ENCODE assay signal across 8 cellular contexts in genomic region chr19:47020992-47021496, GRCh38. TPM values are rescaled to one million over a fixed set of nuclear protein-coding genes. Genes with fewer than 3 reads are reported as not detected.
DNase-seq lines count a peak whose midpoint lies in the region; ATAC-seq and TF ChIP-seq lines count a peak whose summit lies in the region.

No MANE protein-coding gene starts in this region.

- H3K27me3 Mint-ChIP-seq in activated T-cell treated with anti-CD3 and anti-CD28 coated beads, Interleukin-2, amount 50 U/mL, for 4 hours (ENCODE audit: low read depth), result peaks cover 57% of the 10 kb centered on the region
- peaks cover 55% of the 10 kb centered on the region for H3K27me3 Mint-ChIP-seq in activated naive CD8-positive, alpha-beta T cell treated with anti-CD3 and anti-CD28 coated beads, Interleukin-2, amount 10 ng/mL, durations not matched to agents 7 days and 5 days

- H3K9me3 ChIP-seq in iPS-18c (ENCODE audit: control insufficient read depth, insufficient read depth, low read length) (peaks cover 2% of the 10 kb centered on the region), tibial artery (no peaks in the 10 kb centered on the region)

- peak overlapping the region; percentile 48 for H3K4me3 Mint-ChIP-seq in activated T-cell treated with anti-CD3 and anti-CD28 coated beads, Interleukin-2, amount 50 U/mL, for 4 hours
- H3K4me3 Mint-ChIP-seq in activated naive CD8-positive, alpha-beta T cell treated with anti-CD3 and anti-CD28 coated beads, Interleukin-2, amount 10 ng/mL, durations not matched to agents 7 days and 5 days, result peak overlapping the region; percentile 22

- H3K27me3 ChIP-seq in tibial artery, result peaks cover 0 to 56% of the 10 kb centered on the region in 2 donors

- H3K9me3 Mint-ChIP-seq in activated T-cell treated with anti-CD3 and anti-CD28 coated beads, Interleukin-2, amount 50 U/mL, for 4 hours, result no peaks in the 10 kb centered on the region
- H3K9me3 Mint-ChIP-seq in activated naive CD8-positive, alpha-beta T cell treated with anti-CD3 and anti-CD28 coated beads, Interleukin-2, amount 10 ng/mL, durations not matched to agents 7 days and 5 days, result no peaks in the 10 kb centered on the region

- intact Hi-C loops in tibial artery (cut with DNase I; ENCODE audit: low total_unique reads), result loop anchor here (10.0 kb wide), 1 partner anchor 104 kb away; no protein-coding TSS in a partner anchor

- H3K27ac ChIP-seq in tibial artery, result no peak overlapping the region

- H3K4me1 ChIP-seq in tibial artery, result peaks cover 0 to 46% (median 30%) of the 10 kb centered on the region in 4 donors

- H3K4me1 Mint-ChIP-seq in activated T-cell treated with anti-CD3 and anti-CD28 coated beads, Interleukin-2, amount 50 U/mL, for 4 hours (ENCODE audit: low read depth), result peaks cover 14% of the 10 kb centered on the region
- H3K4me1 Mint-ChIP-seq in activated naive CD8-positive, alpha-beta T cell treated with anti-CD3 and anti-CD28 coated beads, Interleukin-2, amount 10 ng/mL, durations not matched to agents 7 days and 5 days, result peaks cover 6% of the 10 kb centered on the region

- ATAC-seq in activated T-cell treated with anti-CD3 and anti-CD28 coated beads, Interleukin-2, amount 50 U/mL, for 4 hours, result no peak
- ATAC-seq in activated naive CD8-positive, alpha-beta T cell treated with anti-CD3 and anti-CD28 coated beads, Interleukin-2, amount 10 ng/mL, durations not matched to agents 7 days and 5 days (ENCODE audit: low read depth), result no peak
- no peak for ATAC-seq in HG03175 (IDR thresholded peaks at IDR 0.05; ENCODE audit: unreplicated experiment)
- no peak for ATAC-seq in HG02571 (IDR thresholded peaks at IDR 0.05; ENCODE audit: unreplicated experiment)

- no peaks in the 10 kb centered on the region for H3K36me3 Mint-ChIP-seq in activated T-cell treated with anti-CD3 and anti-CD28 coated beads, Interleukin-2, amount 50 U/mL, for 4 hours (ENCODE audit: insufficient read depth)
- H3K36me3 Mint-ChIP-seq in activated naive CD8-positive, alpha-beta T cell treated with anti-CD3 and anti-CD28 coated beads, Interleukin-2, amount 10 ng/mL, durations not matched to agents 7 days and 5 days, result no peaks in the 10 kb centered on the region

- no peaks in the 10 kb centered on the region for H3K36me3 ChIP-seq in tibial artery

- POLR2A ChIA-PET in activated naive CD8-positive, alpha-beta T cell treated with anti-CD3 and anti-CD28 coated beads, Interleukin-2, amount 10 ng/mL, durations not matched to agents 7 days and 5 days (lab: Charles Lee), result interaction anchor here (0.7 kb wide), 1 partner anchor 487 kb away, joined by 5 read pairs; no protein-coding TSS in a partner anchor

- no peak for TF ChIP-seq CTCF in tibial artery (IDR thresholded peaks at IDR 0.05)

- no peak for DNase-seq in activated T-cell treated with anti-CD3 and anti-CD28 coated beads, Interleukin-2, amount 50 U/mL, for 4 hours
- no peak for DNase-seq in activated T-cell treated with anti-CD3 and anti-CD28 coated beads, Interleukin-2, amount 50 U/mL, for 1 hour
- DNase-seq in activated naive CD8-positive, alpha-beta T cell treated with anti-CD3 and anti-CD28 coated beads, Interleukin-2, amount 10 ng/mL, durations not matched to agents 7 days and 5 days, result no peak
- DNase-seq in tibial artery (no peak), cerebellum (ENCODE audit: low spot score) (no peak)

- H3K27ac Mint-ChIP-seq in activated naive CD8-positive, alpha-beta T cell treated with anti-CD3 and anti-CD28 coated beads, Interleukin-2, amount 10 ng/mL, durations not matched to agents 7 days and 5 days, result peak overlapping the region; percentile 38

- H3K4me3 ChIP-seq in iPS-18c (ENCODE audit: insufficient read depth, low read depth, low read length) (peak overlapping the region; percentile 42), tibial artery (peak overlapping the region; percentile 17 to 43)

RNA-seq across cellular contexts. Expression of gene NPAS1, which starts 1.4 kb away (rescaled TPM):
- under 1 TPM in 1 of 3 donors, not detected in 2; 0.14 TPM for total RNA-seq in activated T-cell treated with anti-CD3 and anti-CD28 coated beads, Interleukin-2, amount 50 U/mL, for 4 hours
- total RNA-seq in activated naive CD8-positive, alpha-beta T cell treated with anti-CD3 and anti-CD28 coated beads, Interleukin-2, amount 10 ng/mL, durations not matched to agents 7 days and 5 days, result under 1 TPM; 0.43 to 0.61 TPM
- total RNA-seq in cerebellum, result 0.36 TPM

RNA-seq across cellular contexts. Expression of gene TMEM160, which starts 27.4 kb away (rescaled TPM):
- 10 to 100 TPM; 57.1 to 61.6 (median 57.6) TPM for total RNA-seq in activated T-cell treated with anti-CD3 and anti-CD28 coated beads, Interleukin-2, amount 50 U/mL, for 4 hours
- total RNA-seq in activated naive CD8-positive, alpha-beta T cell treated with anti-CD3 and anti-CD28 coated beads, Interleukin-2, amount 10 ng/mL, durations not matched to agents 7 days and 5 days, result 10 to 100 TPM; 54.7 to 59.0 TPM
- 12.2 TPM for total RNA-seq in cerebellum
